ENCODE assay signal across 16 cellular contexts in genomic region chr9:110975278-110975677, GRCh38.
"Had no signal": no experiment of that assay in that cellular context is flagged by ENCODE, and none has a peak within 500 bp of the region (broad histone marks: within the 10 kb centered on the region; RNA-seq: fewer than 3 reads in every experiment).

No MANE protein-coding gene starts in this region.

- FAIRE-seq: bronchial epithelial cell, endothelial cell of umbilical vein, kidney, pancreas, urothelium cell line had no signal

- H3K27ac Mint-ChIP-seq: activated CD8-positive, alpha-beta memory T cell treated with anti-CD3 and anti-CD28 coated beads, Interleukin-2, amount 10 ng/mL, durations not matched to agents 7 days and 5 days; activated naive CD8-positive, alpha-beta T cell treated with anti-CD3 and anti-CD28 coated beads for 36 hours; activated T-cell treated with anti-CD3 and anti-CD28 coated beads, Interleukin-2, amount 50 U/mL, for 24 hours had no signal

- H3K9me3 Mint-ChIP-seq: activated naive CD8-positive, alpha-beta T cell treated with anti-CD3 and anti-CD28 coated beads for 36 hours; activated T-cell treated with anti-CD3 and anti-CD28 coated beads, Interleukin-2, amount 50 U/mL, for 24 hours; neural crest cell had no signal

- H3K27me3 ChIP-seq: pancreas had no signal

- H3K4me3 ChIP-seq: pancreas, skin epidermis had no signal

- H3K36me3 ChIP-seq: pancreas had no signal

- H3K4me1 Mint-ChIP-seq: activated CD8-positive, alpha-beta memory T cell treated with anti-CD3 and anti-CD28 coated beads, Interleukin-2, amount 10 ng/mL, durations not matched to agents 7 days and 5 days; activated naive CD8-positive, alpha-beta T cell treated with anti-CD3 and anti-CD28 coated beads for 36 hours had no signal

- H3K27ac ChIP-seq: pancreas, skin epidermis had no signal

- DNase-seq: activated CD4-positive, alpha-beta T cell treated with anti-CD3 and anti-CD28 coated beads for 1 hour; activated CD4-positive, alpha-beta T cell treated with anti-CD3 and anti-CD28 coated beads, Interleukin-2, amount 50 U/mL, for 48 hours; activated CD8-positive, alpha-beta memory T cell treated with anti-CD3 and anti-CD28 coated beads, Interleukin-2, amount 10 ng/mL, durations not matched to agents 7 days and 5 days; activated gamma-delta T cell; activated naive CD8-positive, alpha-beta T cell treated with anti-CD3 and anti-CD28 coated beads for 36 hours; activated T-cell treated with anti-CD3 and anti-CD28 coated beads, Interleukin-2, amount 50 U/mL, for 24 hours; anterior cingulate cortex; kidney; left ventricle myocardium superior; mesendoderm; pancreas had no signal

- H3K36me3 Mint-ChIP-seq: activated CD8-positive, alpha-beta memory T cell treated with anti-CD3 and anti-CD28 coated beads, Interleukin-2, amount 10 ng/mL, durations not matched to agents 7 days and 5 days; activated naive CD8-positive, alpha-beta T cell treated with anti-CD3 and anti-CD28 coated beads for 36 hours had no signal

- H3K27me3 Mint-ChIP-seq: activated CD8-positive, alpha-beta memory T cell treated with anti-CD3 and anti-CD28 coated beads, Interleukin-2, amount 10 ng/mL, durations not matched to agents 7 days and 5 days; activated T-cell treated with anti-CD3 and anti-CD28 coated beads, Interleukin-2, amount 50 U/mL, for 24 hours had no signal

- H3K4me3 Mint-ChIP-seq: activated CD8-positive, alpha-beta memory T cell treated with anti-CD3 and anti-CD28 coated beads, Interleukin-2, amount 10 ng/mL, durations not matched to agents 7 days and 5 days; activated naive CD8-positive, alpha-beta T cell treated with anti-CD3 and anti-CD28 coated beads for 36 hours; activated T-cell treated with anti-CD3 and anti-CD28 coated beads, Interleukin-2, amount 50 U/mL, for 24 hours; neural crest cell had no signal

- H3K9me3 ChIP-seq: pancreas had no signal

- ATAC-seq: activated CD8-positive, alpha-beta memory T cell treated with anti-CD3 and anti-CD28 coated beads, Interleukin-2, amount 10 ng/mL, durations not matched to agents 7 days and 5 days had no signal
